ENCODE assay signal across 5 cellular contexts in the genomic region with DNA sequence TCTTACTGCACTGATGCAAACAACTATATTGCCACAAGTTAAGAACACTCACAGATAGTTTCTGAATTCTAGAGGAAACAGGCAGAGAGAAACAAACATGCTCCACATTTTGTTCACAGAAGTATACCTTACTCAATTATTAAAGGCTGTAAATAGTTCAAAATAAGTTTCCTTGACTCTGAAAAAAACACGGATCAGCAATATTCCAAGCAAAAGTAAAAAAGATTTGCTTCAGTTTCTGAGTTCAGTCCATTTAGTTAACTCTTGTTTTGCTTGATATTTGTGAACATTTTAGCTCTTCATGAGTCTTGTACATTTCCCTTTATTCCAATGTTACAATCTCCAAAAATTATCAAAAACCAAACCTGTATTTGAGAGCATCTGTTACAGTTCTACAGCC. TPM values are rescaled to one million over a fixed set of nuclear protein-coding genes. Genes with fewer than 3 reads are reported as not detected.
"Had no signal": no experiment of that assay in that cellular context is flagged by ENCODE, and none has a peak within 500 bp of the region (broad histone marks: within the 10 kb centered on the region; RNA-seq: fewer than 3 reads in every experiment).

No MANE protein-coding gene starts in this region.

RNA-seq across cellular contexts. Expression of a gene that starts 24.6 kb away (rescaled TPM):
- total RNA-seq: GM23248, H4, H7, H9, HFFc6 had no signal
- polyA plus RNA-seq: GM23248 had no signal
